Comparison of ENCODE assay signal across 12 cellular contexts in genomic region chr12:52009081-52009751, GRCh38. TPM values are rescaled to one million over a fixed set of nuclear protein-coding genes. Genes with fewer than 3 reads are reported as not detected.
A peak's percentile ranks its signal among the peaks of the same experiment; 100 is the strongest.
DNase-seq lines count a peak whose midpoint lies in the region; ATAC-seq and TF ChIP-seq lines count a peak whose summit lies in the region.
"Had no signal": no experiment of that assay in that cellular context is flagged by ENCODE, and none has a peak within 500 bp of the region (broad histone marks: within the 10 kb centered on the region; RNA-seq: fewer than 3 reads in every experiment).

No MANE protein-coding gene starts in this region.

- H3K27ac Mint-ChIP-seq in mesothelial cell of epicardium (peak overlapping the region; percentile 47), GM23338 (no peak overlapping the region)

- H3K4me1 ChIP-seq in GM23338 (ENCODE audit: insufficient read depth): peaks cover 35% of the 10 kb centered on the region

- no peaks in the 10 kb centered on the region for H3K36me3 ChIP-seq in GM23338 (ENCODE audit: insufficient read depth)

- H3K27me3 ChIP-seq in dorsolateral prefrontal cortex (peaks cover 0 to 13% (median 0%) of the 10 kb centered on the region in 45 donors), GM23338 (ENCODE audit: insufficient read depth) (peaks cover 67% of the 10 kb centered on the region)

- ATAC-seq in omental fat pad (ENCODE audit: low FRiP score) (no peak), GM23338 (no peak)

- H3K79me2 ChIP-seq in GM23338 (replicated peaks; ENCODE audit: insufficient read depth): no peaks in the 10 kb centered on the region

- H4K20me1 ChIP-seq in GM23338 (replicated peaks; ENCODE audit: insufficient read depth): no peaks in the 10 kb centered on the region; the same call in 1 of the 2 replicates

- intact Hi-C loops in dorsolateral prefrontal cortex (cut with DNase I): no loop called here

- H3K4me1 Mint-ChIP-seq in mesothelial cell of epicardium: peaks cover 32% of the 10 kb centered on the region
- H3K4me1 Mint-ChIP-seq in GM23338: peaks cover 47% of the 10 kb centered on the region

- no peak overlapping the region for H3K4me2 ChIP-seq in GM23338

- H3K27ac ChIP-seq in dorsolateral prefrontal cortex: peak overlapping the region; percentile 20 to 95 (median 88)
- H3K27ac ChIP-seq in temporal lobe (ENCODE audit: low read depth, low read length): peak overlapping the region; percentile 90
- no peak overlapping the region for H3K27ac ChIP-seq in GM23338 (ENCODE audit: low read depth)

- peaks cover 52% of the 10 kb centered on the region for H3K27me3 Mint-ChIP-seq in mesothelial cell of epicardium (ENCODE audit: low read depth)
- H3K27me3 Mint-ChIP-seq in GM23338 (ENCODE audit: insufficient read depth, low read depth, poor library complexity): peaks cover 78% of the 10 kb centered on the region

- H3K4me3 Mint-ChIP-seq in mesothelial cell of epicardium (peak overlapping the region; percentile 4), GM23338 (no peak overlapping the region)

- H3F3A ChIP-seq in GM23338 (replicated peaks; ENCODE audit: low read depth): peaks cover 19% of the 10 kb centered on the region; the same call in 1 of the 2 replicates

- H3K4me3 ChIP-seq in dorsolateral prefrontal cortex (peak overlapping the region in 55 of 59 donors; percentile 2 to 79 (median 68)), GM23338 (no peak overlapping the region)

- no peaks in the 10 kb centered on the region for H3K9me2 ChIP-seq in GM23338 (ENCODE audit: insufficient read depth)

- TF ChIP-seq CTCF in dorsolateral prefrontal cortex (IDR thresholded peaks at IDR 0.05 in 54 of 56, conservative IDR thresholded peaks at IDR 0.05 in 2 of 56; ENCODE audit: low read depth in 1 of 56, partially characterized antibody in 56 of 56) (no peak), mesothelial cell of epicardium (IDR thresholded peaks at IDR 0.05; ENCODE audit: unreplicated experiment) (no peak), omental fat pad (IDR thresholded peaks at IDR 0.05) (no peak), GM23338 (conservative IDR thresholded peaks at IDR 0.05; ENCODE audit: low read depth in 2 of 2) (no peak)

- DNase-seq in NCI-H69 (lab: John Stamatoyannopoulos, UW) (peak; percentile 42), dorsolateral prefrontal cortex (no peak), mesothelial cell of epicardium (ENCODE audit: low spot score in 2 of 2, unreplicated experiment in 2 of 2) (no peak), NCI-H1092 (lab: John Stamatoyannopoulos, UW) (no peak), kidney glomerular epithelial cell (lab: John Stamatoyannopoulos, UW) (no peak), omental fat pad (ENCODE audit: low spot score) (no peak), GM23338 (ENCODE audit: low spot score) (no peak)
- DNase-seq: activated gamma-delta T cell treated with Interleukin-2 at 50 U/mL for 16 hours, DMS79 treated with DMSO at 0.1 percent for 48 hours, erythroblast, NCI-H1105 treated with DMSO at 0.1 percent for 48 hours had no signal

- H3K9me3 Mint-ChIP-seq in mesothelial cell of epicardium: no peaks in the 10 kb centered on the region
- H3K9me3 Mint-ChIP-seq in GM23338: no peaks in the 10 kb centered on the region; the same call in 2 of the 3 replicates

- H3K36me3 Mint-ChIP-seq in mesothelial cell of epicardium (no peaks in the 10 kb centered on the region), GM23338 (ENCODE audit: low read depth) (peaks cover 3% of the 10 kb centered on the region; the same call in 1 of the 3 replicates)

- no peak overlapping the region for H2AFZ ChIP-seq in GM23338

TF ChIP-seq in GM23338, 12 proteins besides CTCF, POLR2A, EP300 and RAD21 (continues in another document):
- TF ChIP-seq EZH2phosphoT487 (IDR thresholded peaks at IDR 0.05; ENCODE audit: unreplicated experiment) (no peak), ZNF331 (CRISPR knock-in tag; IDR thresholded peaks at IDR 0.05; ENCODE audit: low read depth) (no peak), ETS1 (IDR thresholded peaks at IDR 0.05) (no peak), POLR2AphosphoS5 (IDR thresholded peaks at IDR 0.05; ENCODE audit: low read depth) (no peak), STAT1 (IDR thresholded peaks at IDR 0.05; ENCODE audit: unreplicated experiment) (no peak), JUNB (IDR thresholded peaks at IDR 0.05; ENCODE audit: unreplicated experiment) (no peak), REST (IDR thresholded peaks at IDR 0.05; ENCODE audit: unreplicated experiment) (no peak), ZNF114 (CRISPR knock-in tag; IDR thresholded peaks at IDR 0.05) (no peak)

RNA-seq across cellular contexts. Expression of gene TAMALIN, which starts 2.5 kb away (rescaled TPM):
- total RNA-seq in dorsolateral prefrontal cortex (100 to 1,000 TPM in 3 of 120 experiments, 10 to 100 TPM in 117; 27.0 to 168 (median 54.0) TPM), mesothelial cell of epicardium (20.3 to 24.3 TPM (median 22.0 TPM) in 3 replicates), temporal lobe (1.5 TPM), omental fat pad (10 to 100 TPM; 19.0 to 67.9 (median 29.5) TPM)
- total RNA-seq in GM23338 (2014; rRNA removed; shearing (Covaris generic)): 3.0 and 3.5 TPM in 2 replicates
- polyA plus RNA-seq in GM23338 (2016; fragmentation: Nextera tagmentation; extraction: Ambion mirVana): 0.34 and 0.73 TPM in 2 replicates

RNA-seq across cellular contexts. Expression of gene NR4A1, which starts 42.0 kb away (rescaled TPM):
- 100 to 1,000 TPM in 5 of 120 experiments, 10 to 100 TPM in 115; 13.1 to 194 (median 28.9) TPM for total RNA-seq in dorsolateral prefrontal cortex
- 138 to 141 TPM (median 141 TPM) in 3 replicates for total RNA-seq in mesothelial cell of epicardium
- 10.1 TPM for total RNA-seq in temporal lobe
- 1,000 to 10,000 TPM in 1 of 4 donors, 100 to 1,000 TPM in 2, 10 to 100 TPM in 1; 74.9 to 1,106 (median 350) TPM for total RNA-seq in omental fat pad
- 13.4 and 19.1 TPM in 2 replicates for total RNA-seq in GM23338 (2014; rRNA removed; shearing (Covaris generic))
- 7.5 and 8.3 TPM in 2 replicates for polyA plus RNA-seq in GM23338 (2016; fragmentation: Nextera tagmentation; extraction: Ambion mirVana)

RNA-seq across cellular contexts. Expression of gene ACVR1B, which starts 57.7 kb away (rescaled TPM):
- total RNA-seq in dorsolateral prefrontal cortex: 10 to 100 TPM; 29.2 to 90.8 (median 62.6) TPM
- total RNA-seq in mesothelial cell of epicardium: 31.2 to 31.3 TPM (median 31.2 TPM) in 3 replicates
- 43.3 TPM for total RNA-seq in temporal lobe
- total RNA-seq in omental fat pad: 10 to 100 TPM; 15.9 to 42.2 (median 20.5) TPM
- 7.5 and 7.8 TPM in 2 replicates for total RNA-seq in GM23338 (2014; rRNA removed; shearing (Covaris generic))
- polyA plus RNA-seq in GM23338 (2016; fragmentation: Nextera tagmentation; extraction: Ambion mirVana): 2.4 and 2.6 TPM in 2 replicates
